9 cellular contexts compared by ENCODE assay signal in the genomic region with DNA sequence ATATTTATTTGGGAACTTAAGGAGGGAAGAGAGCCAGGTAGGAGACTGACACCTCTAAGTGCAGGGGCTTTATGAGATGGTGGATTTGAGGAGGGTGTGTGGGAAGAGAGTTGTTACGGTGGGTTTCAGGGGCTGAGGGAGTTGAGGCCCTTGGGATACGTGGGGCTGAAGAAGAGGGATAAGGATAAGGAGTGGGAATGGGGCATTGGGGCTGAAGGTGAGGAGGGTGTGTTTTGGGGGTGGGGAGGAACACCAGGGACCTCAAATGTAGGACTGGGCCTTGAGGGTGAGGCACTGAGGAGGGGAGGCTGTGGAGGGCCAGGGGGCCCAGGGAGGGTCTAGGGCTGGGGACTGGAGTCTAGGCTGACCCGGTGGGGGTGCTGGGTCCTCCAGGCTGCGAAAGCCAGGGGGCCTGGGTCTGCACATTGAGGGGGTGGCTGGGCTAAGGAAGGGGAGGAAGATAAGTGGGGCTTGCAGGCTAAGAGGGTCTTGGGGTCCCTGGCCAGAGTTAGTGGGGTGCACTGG. TPM values are rescaled to one million over a fixed set of nuclear protein-coding genes. Genes with fewer than 3 reads are reported as not detected.
DNase-seq lines count a peak whose midpoint lies in the region; ATAC-seq and TF ChIP-seq lines count a peak whose summit lies in the region.
"Had no signal": no experiment of that assay in that cellular context is flagged by ENCODE, and none has a peak within 500 bp of the region (broad histone marks: within the 10 kb centered on the region; RNA-seq: fewer than 3 reads in every experiment).

No MANE protein-coding gene starts in this region.

- 90 to 93% methylated on average over 4 of the region's 4 CpGs for WGBS in esophagus squamous epithelium, 2 donors
- 89 to 94% (median 92%) methylated on average over 4 of the region's 4 CpGs for WGBS in spleen, 5 donors

- H3K4me2 ChIP-seq in DOHH2 (ENCODE audit: low read length): peak overlapping the region; percentile 93

- in situ Hi-C loops in gastrocnemius medialis (cut with MboI; ENCODE audit: low sequenced_read_pairs in 4 of 4): no loop called here

- no peak for ATAC-seq in gastrocnemius medialis

- H4K20me1 ChIP-seq in DOHH2 (ENCODE audit: control insufficient read depth, insufficient read depth, low read depth, low read length): peaks cover 4% of the 10 kb centered on the region; the same call in 1 of the 2 replicates

- H3K27ac ChIP-seq in DOHH2 (ENCODE audit: low read depth, low read length): peak overlapping the region; percentile 50
- H3K27ac ChIP-seq in WERI-Rb-1: peak overlapping the region; percentile 90; the same call in 1 of the 2 replicates
- H3K27ac ChIP-seq in esophagus squamous epithelium: peak overlapping the region; percentile 93 to 100 (median 98)
- H3K27ac ChIP-seq in gastrocnemius medialis: peak overlapping the region; percentile 85 to 98 (median 93)
- peak overlapping the region in 4 of 8 donors; percentile 94 to 98 (median 96) for H3K27ac ChIP-seq in spleen

- peaks cover 40% of the 10 kb centered on the region for H3K79me2 ChIP-seq in DOHH2 (ENCODE audit: control insufficient read depth, low read length)

- no peaks in the 10 kb centered on the region for H3K9me3 ChIP-seq in DOHH2 (ENCODE audit: control insufficient read depth, insufficient read depth, low read length)
- no peaks in the 10 kb centered on the region for H3K9me3 ChIP-seq in WERI-Rb-1 (ENCODE audit: severe bottlenecking)
- no peaks in the 10 kb centered on the region for H3K9me3 ChIP-seq in esophagus squamous epithelium
- H3K9me3 ChIP-seq in gastrocnemius medialis: no peaks in the 10 kb centered on the region
- H3K9me3 ChIP-seq in spleen: no peaks in the 10 kb centered on the region

- DNase-seq in WERI-Rb-1 (no peak), esophagus squamous epithelium (lab: John Stamatoyannopoulos, UW) (no peak), gastrocnemius medialis (no peak), dermis blood vessel endothelial cell (no peak), SHP77 (lab: John Stamatoyannopoulos, UW) (no peak), spleen (no peak), COLO668 (lab: John Stamatoyannopoulos, UW; ENCODE audit: unreplicated experiment) (no peak)

- TF ChIP-seq CTCF in DOHH2 (IDR thresholded peaks at IDR 0.05; ENCODE audit: low read depth, low read length, poor library complexity, severe bottlenecking) (no peak), WERI-Rb-1 (IDR thresholded peaks at IDR 0.05; ENCODE audit: low read depth, low read length) (no peak), esophagus squamous epithelium (IDR thresholded peaks at IDR 0.05) (no peak), gastrocnemius medialis (IDR thresholded peaks at IDR 0.05 in 4 of 5, conservative IDR thresholded peaks at IDR 0.05 in 1 of 5) (no peak), spleen (IDR thresholded peaks at IDR 0.05 in 8 of 11, conservative IDR thresholded peaks at IDR 0.05 in 3 of 11) (no peak)

- H3K36me3 ChIP-seq in DOHH2 (ENCODE audit: control insufficient read depth, low read length) (0 out of 2 replicates have a peak, but pooled peaks cover 1% of the 10 kb centered on the region), WERI-Rb-1 (peaks cover 3% of the 10 kb centered on the region), esophagus squamous epithelium (no peaks in the 10 kb centered on the region), gastrocnemius medialis (no peaks in the 10 kb centered on the region), spleen (no peaks in the 10 kb centered on the region)

- intact Hi-C loops in esophagus squamous epithelium (cut with DNase I) (loop anchor here (5.0 kb wide), 1 partner anchor 66 kb away; a partner anchor contains a TSS), gastrocnemius medialis (cut with DNase I; ENCODE audit: low total_unique reads) (loop anchor here (5.0 kb wide), 1 partner anchor 66 kb away; a partner anchor contains a TSS), spleen (cut with DNase I; ENCODE audit: low total_unique reads) (no loop called here)

- H3F3A ChIP-seq in DOHH2 (ENCODE audit: control insufficient read depth, insufficient read depth): peaks cover 16% of the 10 kb centered on the region

- H3K4me3 ChIP-seq in DOHH2 (ENCODE audit: low read length): peak overlapping the region; percentile 86
- H3K4me3 ChIP-seq in WERI-Rb-1 (ENCODE audit: low read depth, low read length): no peak overlapping the region
- H3K4me3 ChIP-seq in esophagus squamous epithelium: no peak overlapping the region
- peak overlapping the region in 1 of 4 donors; percentile 66 for H3K4me3 ChIP-seq in gastrocnemius medialis
- no peak overlapping the region for H3K4me3 ChIP-seq in spleen

- TF ChIP-seq POLR2A in esophagus squamous epithelium (IDR thresholded peaks at IDR 0.05) (no peak), gastrocnemius medialis (IDR thresholded peaks at IDR 0.05) (no peak), spleen (IDR thresholded peaks at IDR 0.05) (no peak)

- H3K9me2 ChIP-seq in DOHH2 (replicated peaks; ENCODE audit: control insufficient read depth, low read length): no peaks in the 10 kb centered on the region

- H3K27me3 ChIP-seq in DOHH2 (ENCODE audit: control insufficient read depth, low read length) (no peaks in the 10 kb centered on the region), WERI-Rb-1 (ENCODE audit: insufficient read depth, low read depth, severe bottlenecking) (no peaks in the 10 kb centered on the region), esophagus squamous epithelium (no peaks in the 10 kb centered on the region), gastrocnemius medialis (no peaks in the 10 kb centered on the region), spleen (replicated peaks in 1 of 7) (no peaks in the 10 kb centered on the region)

- H3K4me1 ChIP-seq in DOHH2 (ENCODE audit: control insufficient read depth, low read length) (peaks cover 54% of the 10 kb centered on the region), esophagus squamous epithelium (peaks cover 21 to 76% (median 26%) of the 10 kb centered on the region in 3 donors), gastrocnemius medialis (peaks cover 53 to 57% of the 10 kb centered on the region in 2 donors), spleen (peaks cover 11 to 78% (median 47%) of the 10 kb centered on the region in 6 donors)

RNA-seq across cellular contexts. Expression of a gene that starts 1.2 kb away (rescaled TPM):
- total RNA-seq in esophagus squamous epithelium (10 to 100 TPM; 34.6 to 57.9 (median 42.4) TPM), gastrocnemius medialis (100 to 1,000 TPM in 3 of 4 donors, 10 to 100 TPM in 1; 86.7 to 170 (median 144) TPM), dermis blood vessel endothelial cell (61.8 and 77.2 TPM in 2 replicates), spleen (10 to 100 TPM; 59.1 to 96.0 (median 65.8) TPM)
- polyA plus RNA-seq in spleen: 10 to 100 TPM; 25.9 to 54.1 (median 37.1) TPM

RNA-seq across cellular contexts. Expression of a gene that starts 53.1 kb away (rescaled TPM):
- total RNA-seq in esophagus squamous epithelium: 1 to 10 TPM in 2 of 4 donors, under 1 TPM in 2; 0.44 to 1.1 (median 0.83) TPM
- 10 to 100 TPM in 3 of 4 donors, 1 to 10 TPM in 1; 7.8 to 17.2 (median 13.8) TPM for total RNA-seq in gastrocnemius medialis
- total RNA-seq in dermis blood vessel endothelial cell: 0.33 and 1.7 TPM in 2 replicates
- total RNA-seq in spleen: 1 to 10 TPM; 1.5 to 3.7 (median 2.8) TPM
- 1 to 10 TPM in 2 of 3 donors, under 1 TPM in 1; 0.77 to 2.4 (median 2.1) TPM for polyA plus RNA-seq in spleen

RNA-seq across cellular contexts. Expression of a gene that starts 59.4 kb away (rescaled TPM):
- total RNA-seq in esophagus squamous epithelium (not detected), gastrocnemius medialis (under 1 TPM in 1 of 4 donors, not detected in 3; 0.33 TPM), dermis blood vessel endothelial cell (not detected in 2 replicates), spleen (not detected)
- polyA plus RNA-seq in spleen: not detected
- total RNA-seq: G401 had no signal
